Comparison of ENCODE assay signal across 18 cellular contexts in the genomic region with DNA sequence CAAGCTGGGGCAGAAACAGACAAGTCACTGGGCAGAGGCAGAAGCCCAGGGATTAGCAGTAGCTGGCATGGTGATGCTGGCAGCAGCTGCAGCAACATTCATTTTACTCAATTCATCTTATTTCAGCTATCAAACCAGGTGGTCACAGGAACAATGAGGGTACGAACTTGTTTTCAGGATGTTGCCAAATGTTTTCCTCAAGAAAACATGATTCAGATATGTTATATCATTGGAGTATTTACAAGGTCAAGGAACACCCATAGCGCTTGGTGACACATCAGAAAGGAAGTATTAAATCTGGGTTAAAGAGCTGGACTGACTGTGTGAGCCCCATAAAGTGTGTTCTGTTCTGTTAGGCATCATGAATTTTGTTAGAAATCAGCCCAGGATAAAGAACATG.
DNase-seq lines count a peak whose midpoint lies in the region; FAIRE-seq and TF ChIP-seq lines count a peak whose summit lies in the region.
"Had no signal": no experiment of that assay in that cellular context is flagged by ENCODE, and none has a peak within 500 bp of the region (broad histone marks: within the 10 kb centered on the region; RNA-seq: fewer than 3 reads in every experiment).

No MANE protein-coding gene starts in this region.

- dilution Hi-C loops in mammary epithelial cell (cut with HindIII; ENCODE audit: low sequenced_read_pairs) = no loop called here

- intact Hi-C loops in mammary epithelial cell (cut with micrococcal nuclease) = no loop called here

- H3K27me3 ChIP-seq in mammary epithelial cell (ENCODE audit: insufficient read depth, low read length) (no peaks in the 10 kb centered on the region), hepatocyte (no peaks in the 10 kb centered on the region)
- H3K27me3 ChIP-seq: stomach, uterus had no signal

- no peaks in the 10 kb centered on the region for H3K79me2 ChIP-seq in mammary epithelial cell (ENCODE audit: insufficient read depth, low read length)
- no peaks in the 10 kb centered on the region for H3K79me2 ChIP-seq in hepatocyte

- H3K4me1 ChIP-seq in mammary epithelial cell (ENCODE audit: insufficient read depth, low read length) (peaks cover 12% of the 10 kb centered on the region), hepatocyte (ENCODE audit: insufficient read depth) (peaks cover 5% of the 10 kb centered on the region)
- H3K4me1 ChIP-seq: uterus had no signal

- H2AFZ ChIP-seq in mammary epithelial cell (ENCODE audit: low read depth, low read length) (no peak overlapping the region), hepatocyte (no peak overlapping the region)

- H3K9me3 ChIP-seq in mammary epithelial cell (replicated peaks; ENCODE audit: insufficient read depth, low read length) (peaks cover 4% of the 10 kb centered on the region), hepatocyte (ENCODE audit: low read depth) (no peaks in the 10 kb centered on the region)
- H3K9me3 ChIP-seq: uterus had no signal

- CTCF ChIA-PET in mammary epithelial cell (lab: Charles Lee; ENCODE audit: low non-redundant PET) = no interaction called here

- peak; percentile 14 for DNase-seq in AG20443 (ENCODE audit: low spot score)
- DNase-seq in HT1080 (ENCODE audit: low read depth) = peak; percentile 26
- DNase-seq in mammary epithelial cell = peak; percentile 57
- DNase-seq in hepatocyte (ENCODE audit: low spot score) = no peak
- no peak for DNase-seq in GM19239 (ENCODE audit: insufficient read length, low spot score)
- no peak for DNase-seq in inferior parietal cortex (ENCODE audit: extremely low spot score)
- no peak for DNase-seq in DMS153 treated with DMSO at 0.1 percent for 48 hours (lab: John Stamatoyannopoulos, UW; ENCODE audit: unreplicated experiment)
- DNase-seq in globus pallidus (ENCODE audit: low spot score) = no peak
- DNase-seq: activated CD4-positive, alpha-beta T cell treated with anti-CD3 and anti-CD28 coated beads, Interleukin-2, amount 50 U/mL, for 4 hours; activated naive CD8-positive, alpha-beta T cell treated with anti-CD3 and anti-CD28 coated beads for 36 hours; activated T-cell treated with anti-CD3 and anti-CD28 coated beads, Interleukin-2, amount 50 U/mL, for 4 hours; Kasumi-1; NCI-H526; OCI-M1; posterior cingulate gyrus; stomach; uterus had no signal

- BruUV-seq in mammary epithelial cell (replicated peaks; lab: Mats Ljungman, UMichigan) = no TSS peak

- FAIRE-seq in GM19239 (lab: Jason Lieb, UNC) = no peak
- FAIRE-seq: endothelial cell of umbilical vein had no signal

- H3K27ac ChIP-seq in mammary epithelial cell (ENCODE audit: insufficient read depth, low read depth, low read length) (no peak overlapping the region), hepatocyte (no peak overlapping the region)
- H3K27ac ChIP-seq: stomach, uterus had no signal

- H3K9me2 ChIP-seq in hepatocyte (replicated peaks; ENCODE audit: insufficient read depth) = no peaks in the 10 kb centered on the region

- no peaks in the 10 kb centered on the region for H4K20me1 ChIP-seq in mammary epithelial cell (ENCODE audit: insufficient read depth, low read length)
- no peaks in the 10 kb centered on the region for H4K20me1 ChIP-seq in hepatocyte (ENCODE audit: insufficient read depth, poor library complexity, severe bottlenecking)

- 41% methylated on average over 2 of the region's 2 CpGs for WGBS in mammary epithelial cell (ENCODE audit: low coverage, missing lambda C conversion rate)
- WGBS in hepatocyte (ENCODE audit: low lambda C conversion rate, missing lambda C conversion rate) = 58% methylated on average over 2 of the region's 2 CpGs

- H3K4me2 ChIP-seq in mammary epithelial cell (ENCODE audit: insufficient read depth, low read depth, low read length) = no peak overlapping the region
- peak overlapping the region; percentile 7 for H3K4me2 ChIP-seq in hepatocyte

- no peak overlapping the region for H3K4me3 ChIP-seq in mammary epithelial cell (replicated peaks in 1 of 3; ENCODE audit: insufficient read depth in 1 of 3, low read depth in 2 of 3, low read length in 3 of 3)
- no peak overlapping the region for H3K4me3 ChIP-seq in hepatocyte
- H3K4me3 ChIP-seq: stomach, uterus had no signal

- TF ChIP-seq CTCF in mammary epithelial cell (conservative IDR thresholded peaks at IDR 0.05 in 1 of 2, IDR thresholded peaks at IDR 0.05 in 1 of 2; ENCODE audit: extremely low read depth in 1 of 2, insufficient read depth in 1 of 2, low read depth in 1 of 2, low read length in 2 of 2) (no peak), hepatocyte (IDR thresholded peaks at IDR 0.05; ENCODE audit: poor library complexity) (no peak)

- in situ Hi-C loops in mammary epithelial cell (cut with MboI; ENCODE audit: low sequenced_read_pairs in 2 of 2) = no loop called here

- no peak overlapping the region for H3K9ac ChIP-seq in mammary epithelial cell (ENCODE audit: insufficient read depth, low read length)

- H3K36me3 ChIP-seq in mammary epithelial cell (ENCODE audit: insufficient read depth, low read length) (no peaks in the 10 kb centered on the region), hepatocyte (replicated peaks; ENCODE audit: insufficient read depth, low read depth) (no peaks in the 10 kb centered on the region)
- H3K36me3 ChIP-seq: stomach, uterus had no signal

Comparison
In these comparisons a context has a peak if more than half of its experiments do, and no peak if none do; other contexts are left out.
1. DNase-seq: peak in AG20443 (single experiment), HT1080 (single experiment) and mammary epithelial cell (single experiment); none in hepatocyte (single experiment), GM19239 (single experiment), inferior parietal cortex (single experiment), DMS153 treated with DMSO at 0.1 percent for 48 hours (single experiment) and globus pallidus (single experiment).